ENCODE assay signal across 1 cellular context in genomic region chr11:77144854-77145428, GRCh38.
TF ChIP-seq lines count a peak whose summit lies in the region.

No MANE protein-coding gene starts in this region.

TF ChIP-seq in IMR-90, 13 proteins besides CTCF, POLR2A, EP300 and RAD21 (continued from another document):
- no peak for TF ChIP-seq FOS (IDR thresholded peaks at IDR 0.05; ENCODE audit: low read depth, low read length)
- TF ChIP-seq RCOR1 (IDR thresholded peaks at IDR 0.05; ENCODE audit: insufficient replicate concordance, low read length): no peak
- TF ChIP-seq, protein P1, sequence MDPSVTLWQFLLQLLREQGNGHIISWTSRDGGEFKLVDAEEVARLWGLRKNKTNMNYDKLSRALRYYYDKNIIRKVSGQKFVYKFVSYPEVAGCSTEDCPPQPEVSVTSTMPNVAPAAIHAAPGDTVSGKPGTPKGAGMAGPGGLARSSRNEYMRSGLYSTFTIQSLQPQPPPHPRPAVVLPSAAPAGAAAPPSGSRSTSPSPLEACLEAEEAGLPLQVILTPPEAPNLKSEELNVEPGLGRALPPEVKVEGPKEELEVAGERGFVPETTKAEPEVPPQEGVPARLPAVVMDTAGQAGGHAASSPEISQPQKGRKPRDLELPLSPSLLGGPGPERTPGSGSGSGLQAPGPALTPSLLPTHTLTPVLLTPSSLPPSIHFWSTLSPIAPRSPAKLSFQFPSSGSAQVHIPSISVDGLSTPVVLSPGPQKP (IDR thresholded peaks at IDR 0.05; ENCODE audit: borderline replicate concordance, low read depth, low read length): no peak
- no peak for TF ChIP-seq NFE2L2 (IDR thresholded peaks at IDR 0.05; ENCODE audit: low read depth, low read length)
- TF ChIP-seq CHD1 (IDR thresholded peaks at IDR 0.05; ENCODE audit: low read depth, low read length): no peak
- no peak for TF ChIP-seq MAFK (IDR thresholded peaks at IDR 0.05; ENCODE audit: low read depth, low read length)
- TF ChIP-seq MXI1 (IDR thresholded peaks at IDR 0.05; ENCODE audit: borderline replicate concordance, low read depth, low read length): no peak
- TF ChIP-seq SMC3 (IDR thresholded peaks at IDR 0.05; ENCODE audit: low read depth, low read length): no peak
